1 cellular context compared by ENCODE assay signal in genomic region chr4:52038109-52038912, GRCh38.
A peak's percentile ranks its signal among the peaks of the same experiment; 100 is the strongest.
TF ChIP-seq lines count a peak whose summit lies in the region.

SGCB (minus strand) TSS chr4:52038299; CDS start chr4:52038259, 40 bp downstream.

TF ChIP-seq in WTC11, 78 proteins besides CTCF, POLR2A, EP300 and RAD21 (continued from another document and continues in another):
- TF ChIP-seq ZNF512 (CRISPR knock-in tag; IDR thresholded peaks at IDR 0.05; ENCODE audit: borderline replicate concordance) (no peak), JUN (CRISPR knock-in tag; IDR thresholded peaks at IDR 0.05) (no peak), MXD4 (CRISPR knock-in tag; IDR thresholded peaks at IDR 0.05; ENCODE audit: borderline replicate concordance) (no peak), FOXP1 (CRISPR knock-in tag; IDR thresholded peaks at IDR 0.05; ENCODE audit: borderline replicate concordance) (peak; percentile 46; the same call in 1 of the 2 replicates), NR1H2 (CRISPR knock-in tag; IDR thresholded peaks at IDR 0.05) (no peak), EMX1 (CRISPR knock-in tag; IDR thresholded peaks at IDR 0.05) (no peak), KAT7 (CRISPR knock-in tag; IDR thresholded peaks at IDR 0.05; ENCODE audit: borderline replicate concordance) (no peak), ATF2 (CRISPR knock-in tag; IDR thresholded peaks at IDR 0.05; ENCODE audit: borderline replicate concordance, low read depth) (no peak), NFATC4 (CRISPR knock-in tag; IDR thresholded peaks at IDR 0.05) (no peak), NR2C2 (CRISPR knock-in tag; IDR thresholded peaks at IDR 0.05) (0 out of 2 replicates have a peak, but pooled peaks have one; percentile 27), GRHL2 (CRISPR knock-in tag; IDR thresholded peaks at IDR 0.05; ENCODE audit: insufficient replicate concordance, severe bottlenecking) (no peak), IRF1 (CRISPR knock-in tag; IDR thresholded peaks at IDR 0.05) (no peak), ELF4 (CRISPR knock-in tag; IDR thresholded peaks at IDR 0.05; ENCODE audit: low read depth) (no peak), OVOL2 (CRISPR knock-in tag; IDR thresholded peaks at IDR 0.05; ENCODE audit: borderline replicate concordance) (no peak), SOX15 (CRISPR knock-in tag; IDR thresholded peaks at IDR 0.05) (no peak), AFF4 (CRISPR knock-in tag; IDR thresholded peaks at IDR 0.05; ENCODE audit: borderline replicate concordance) (no peak), MYBL2 (CRISPR knock-in tag; IDR thresholded peaks at IDR 0.05) (no peak; the same call in 1 of the 2 replicates), ZNF281 (CRISPR knock-in tag; IDR thresholded peaks at IDR 0.05) (no peak), E2F4 (CRISPR knock-in tag; IDR thresholded peaks at IDR 0.05; ENCODE audit: borderline replicate concordance, low read depth) (peak; percentile 63; the same call in 1 of the 2 replicates), PRDM15 (CRISPR knock-in tag; IDR thresholded peaks at IDR 0.05) (no peak), ZNF138 (CRISPR knock-in tag; conservative IDR thresholded peaks at IDR 0.05) (no peak), SP1 (CRISPR knock-in tag; conservative IDR thresholded peaks at IDR 0.05) (peak; percentile 29; the same call in 1 of the 2 replicates), ZMAT4 (CRISPR knock-in tag; IDR thresholded peaks at IDR 0.05) (no peak), ARID4B (CRISPR knock-in tag; IDR thresholded peaks at IDR 0.05; ENCODE audit: borderline replicate concordance) (0 out of 2 replicates have a peak, but pooled peaks have one; percentile 7), CREB1 (CRISPR knock-in tag; IDR thresholded peaks at IDR 0.05) (no peak), STAT6 (CRISPR knock-in tag; conservative IDR thresholded peaks at IDR 0.05; ENCODE audit: low read depth) (no peak), CDX4 (CRISPR knock-in tag; IDR thresholded peaks at IDR 0.05; ENCODE audit: borderline replicate concordance) (no peak), ZNF219 (CRISPR knock-in tag; IDR thresholded peaks at IDR 0.05; ENCODE audit: borderline replicate concordance) (no peak)
